Comparison of ENCODE assay signal across 1 cellular context in the genomic region with DNA sequence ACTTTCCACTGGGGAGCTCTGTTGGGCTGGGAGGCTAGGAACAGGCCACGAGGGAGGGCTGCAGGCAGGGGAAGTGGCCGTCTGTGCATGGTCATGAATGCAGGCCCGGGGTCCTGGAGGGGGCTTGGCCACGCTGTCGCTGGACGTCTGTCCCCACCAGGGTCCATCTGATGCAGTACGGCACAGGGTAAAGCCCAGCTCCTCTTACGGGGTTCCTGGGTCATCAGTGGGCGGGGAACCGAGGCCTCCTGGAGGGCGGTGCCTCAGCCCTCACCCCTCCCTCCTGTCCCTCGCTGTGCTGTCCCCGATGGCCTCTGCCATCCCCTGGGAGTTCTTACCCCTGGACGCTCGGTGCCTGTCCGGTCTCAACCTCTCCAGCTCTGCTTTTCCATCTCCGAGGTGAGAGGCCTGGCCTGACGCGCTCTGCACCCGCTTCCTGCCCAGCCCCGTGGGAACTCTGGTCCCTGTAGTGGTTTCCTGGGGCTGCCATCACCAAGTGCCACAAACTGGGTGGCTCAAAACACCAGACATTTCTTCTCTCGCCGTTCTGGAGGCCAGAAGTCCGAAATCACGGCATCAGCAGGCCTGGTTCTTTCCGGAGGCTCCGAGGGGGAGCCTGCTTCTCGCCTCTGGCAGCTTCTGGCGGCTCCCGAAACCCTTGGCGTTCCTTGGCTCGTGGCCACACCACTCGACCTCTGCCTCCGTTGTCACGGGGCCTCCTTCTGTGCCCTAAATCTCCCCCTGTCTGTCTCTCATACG.
TF ChIP-seq lines count a peak whose summit lies in the region.

No MANE protein-coding gene starts in this region.

TF ChIP-seq in GM12878, 131 proteins besides CTCF, POLR2A, EP300 and RAD21 (continued from another document and continues in another):
- TF ChIP-seq, protein P1, sequence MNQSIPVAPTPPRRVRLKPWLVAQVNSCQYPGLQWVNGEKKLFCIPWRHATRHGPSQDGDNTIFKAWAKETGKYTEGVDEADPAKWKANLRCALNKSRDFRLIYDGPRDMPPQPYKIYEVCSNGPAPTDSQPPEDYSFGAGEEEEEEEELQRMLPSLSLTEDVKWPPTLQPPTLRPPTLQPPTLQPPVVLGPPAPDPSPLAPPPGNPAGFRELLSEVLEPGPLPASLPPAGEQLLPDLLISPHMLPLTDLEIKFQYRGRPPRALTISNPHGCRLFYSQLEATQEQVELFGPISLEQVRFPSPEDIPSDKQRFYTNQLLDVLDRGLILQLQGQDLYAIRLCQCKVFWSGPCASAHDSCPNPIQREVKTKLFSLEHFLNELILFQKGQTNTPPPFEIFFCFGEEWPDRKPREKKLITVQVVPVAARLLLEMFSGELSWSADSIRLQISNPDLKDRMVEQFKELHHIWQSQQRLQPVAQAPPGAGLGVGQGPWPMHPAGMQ (IDR thresholded peaks at IDR 0.05; ENCODE audit: borderline replicate concordance), result no peak
- TF ChIP-seq DPF2 (IDR thresholded peaks at IDR 0.05) (peak; percentile 64; the same call in 1 of the 2 replicates), POU2F2 (IDR thresholded peaks at IDR 0.05; ENCODE audit: borderline replicate concordance, low read depth, low read length) (0 out of 3 replicates have a peak, but pooled peaks have one; percentile 3), ZZZ3 (IDR thresholded peaks at IDR 0.05; ENCODE audit: control insufficient read depth, insufficient read length, low read depth) (no peak), ATF7 (IDR thresholded peaks at IDR 0.05; ENCODE audit: low read depth) (no peak), SIX5 (IDR thresholded peaks at IDR 0.05; ENCODE audit: low read depth, low read length, severe bottlenecking) (no peak), WRNIP1 (IDR thresholded peaks at IDR 0.05; ENCODE audit: borderline replicate concordance, low read depth, low read length) (peak; percentile 31; the same call in 1 of the 2 replicates), YY1 (IDR thresholded peaks at IDR 0.05; ENCODE audit: low read depth, low read length) (no peak), TCF7 (IDR thresholded peaks at IDR 0.05; ENCODE audit: borderline replicate concordance) (no peak), ZNF217 (IDR thresholded peaks at IDR 0.05) (peak; percentile 52; the same call in 1 of the 2 replicates), FOXM1 (IDR thresholded peaks at IDR 0.05; ENCODE audit: low read depth, low read length) (no peak), SIN3A (IDR thresholded peaks at IDR 0.05; ENCODE audit: low read depth, low read length) (no peak; the same call in 1 of the 2 replicates), STAT3 (IDR thresholded peaks at IDR 0.05; ENCODE audit: low read depth, low read length) (no peak), KLF5 (IDR thresholded peaks at IDR 0.05; ENCODE audit: partially characterized antibody) (no peak), CHD1 (IDR thresholded peaks at IDR 0.05; ENCODE audit: low read depth, low read length) (0 out of 2 replicates have a peak, but pooled peaks have one; percentile 32), RBBP5 (conservative IDR thresholded peaks at IDR 0.05) (no peak), CREB1 (IDR thresholded peaks at IDR 0.05; ENCODE audit: low read depth) (no peak), BMI1 (IDR thresholded peaks at IDR 0.05; ENCODE audit: borderline replicate concordance) (no peak), IKZF2 (IDR thresholded peaks at IDR 0.05) (peak; percentile 35 to 44; a peak in 2 of 4 replicates), TAF1 (IDR thresholded peaks at IDR 0.05; ENCODE audit: borderline replicate concordance, low read depth, low read length) (no peak), EED (IDR thresholded peaks at IDR 0.05; ENCODE audit: low read depth) (no peak), ETV6 (conservative IDR thresholded peaks at IDR 0.05 in 1 of 2, IDR thresholded peaks at IDR 0.05 in 1 of 2; ENCODE audit: borderline replicate concordance in 1 of 2, low read depth in 1 of 2) (no peak), TCF3 (IDR thresholded peaks at IDR 0.05; ENCODE audit: borderline replicate concordance, insufficient read depth, low read depth, low read length) (no peak), IRF4 (IDR thresholded peaks at IDR 0.05; ENCODE audit: low read depth, low read length) (0 out of 2 replicates have a peak, but pooled peaks have one; percentile 5), GATAD2B (conservative IDR thresholded peaks at IDR 0.05; ENCODE audit: low read depth) (peak; percentile 86), ZNF384 (IDR thresholded peaks at IDR 0.05; ENCODE audit: borderline replicate concordance, low read depth, low read length) (no peak), PAX5 (IDR thresholded peaks at IDR 0.05; ENCODE audit: borderline replicate concordance, low read depth, low read length) (peak; percentile 11; the same call in 1 of the 2 replicates), CHD2 (IDR thresholded peaks at IDR 0.05; ENCODE audit: borderline replicate concordance, low read depth, low read length) (no peak), MTA2 (IDR thresholded peaks at IDR 0.05; ENCODE audit: low read depth) (0 out of 2 replicates have a peak, but pooled peaks have one; percentile 34), CREM (IDR thresholded peaks at IDR 0.05; ENCODE audit: low read depth) (no peak; the same call in 1 of the 2 replicates), ESRRA (IDR thresholded peaks at IDR 0.05; ENCODE audit: low read length) (no peak), CBFB (IDR thresholded peaks at IDR 0.05; ENCODE audit: low read depth) (no peak), POLR2AphosphoS2 (IDR thresholded peaks at IDR 0.05; ENCODE audit: low read depth, low read length) (peak; percentile 62; the same call in 1 of the 2 replicates), MYC (IDR thresholded peaks at IDR 0.05; ENCODE audit: insufficient read depth, insufficient read length, insufficient replicate concordance, low read length, severe bottlenecking) (no peak), IKZF1 (conservative IDR thresholded peaks at IDR 0.05) (no peak; the same call in 1 of the 2 replicates), ZNF274 (IDR thresholded peaks at IDR 0.05; ENCODE audit: insufficient read depth, insufficient read length) (no peak), NR2C2 (IDR thresholded peaks at IDR 0.05; ENCODE audit: borderline replicate concordance, control insufficient read depth, insufficient read length, low read depth) (no peak), EGR1 (IDR thresholded peaks at IDR 0.05; ENCODE audit: borderline replicate concordance in 1 of 2, low read depth in 2 of 2, low read length in 2 of 2) (no peak), HDAC2 (IDR thresholded peaks at IDR 0.05) (no peak)
- TF ChIP-seq, protein P2, sequence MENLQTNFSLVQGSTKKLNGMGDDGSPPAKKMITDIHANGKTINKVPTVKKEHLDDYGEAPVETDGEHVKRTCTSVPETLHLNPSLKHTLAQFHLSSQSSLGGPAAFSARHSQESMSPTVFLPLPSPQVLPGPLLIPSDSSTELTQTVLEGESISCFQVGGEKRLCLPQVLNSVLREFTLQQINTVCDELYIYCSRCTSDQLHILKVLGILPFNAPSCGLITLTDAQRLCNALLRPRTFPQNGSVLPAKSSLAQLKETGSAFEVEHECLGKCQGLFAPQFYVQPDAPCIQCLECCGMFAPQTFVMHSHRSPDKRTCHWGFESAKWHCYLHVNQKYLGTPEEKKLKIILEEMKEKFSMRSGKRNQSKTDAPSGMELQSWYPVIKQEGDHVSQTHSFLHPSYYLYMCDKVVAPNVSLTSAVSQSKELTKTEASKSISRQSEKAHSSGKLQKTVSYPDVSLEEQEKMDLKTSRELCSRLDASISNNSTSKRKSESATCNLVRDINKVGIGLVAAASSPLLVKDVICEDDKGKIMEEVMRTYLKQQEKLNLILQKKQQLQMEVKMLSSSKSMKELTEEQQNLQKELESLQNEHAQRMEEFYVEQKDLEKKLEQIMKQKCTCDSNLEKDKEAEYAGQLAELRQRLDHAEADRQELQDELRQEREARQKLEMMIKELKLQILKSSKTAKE (IDR thresholded peaks at IDR 0.05; ENCODE audit: low read depth, poor library complexity, severe bottlenecking), result no peak
- TF ChIP-seq, protein P3, sequence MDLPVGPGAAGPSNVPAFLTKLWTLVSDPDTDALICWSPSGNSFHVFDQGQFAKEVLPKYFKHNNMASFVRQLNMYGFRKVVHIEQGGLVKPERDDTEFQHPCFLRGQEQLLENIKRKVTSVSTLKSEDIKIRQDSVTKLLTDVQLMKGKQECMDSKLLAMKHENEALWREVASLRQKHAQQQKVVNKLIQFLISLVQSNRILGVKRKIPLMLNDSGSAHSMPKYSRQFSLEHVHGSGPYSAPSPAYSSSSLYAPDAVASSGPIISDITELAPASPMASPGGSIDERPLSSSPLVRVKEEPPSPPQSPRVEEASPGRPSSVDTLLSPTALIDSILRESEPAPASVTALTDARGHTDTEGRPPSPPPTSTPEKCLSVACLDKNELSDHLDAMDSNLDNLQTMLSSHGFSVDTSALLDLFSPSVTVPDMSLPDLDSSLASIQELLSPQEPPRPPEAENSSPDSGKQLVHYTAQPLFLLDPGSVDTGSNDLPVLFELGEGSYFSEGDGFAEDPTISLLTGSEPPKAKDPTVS (IDR thresholded peaks at IDR 0.05; ENCODE audit: low read depth, low read length), result no peak
- TF ChIP-seq, protein P4, sequence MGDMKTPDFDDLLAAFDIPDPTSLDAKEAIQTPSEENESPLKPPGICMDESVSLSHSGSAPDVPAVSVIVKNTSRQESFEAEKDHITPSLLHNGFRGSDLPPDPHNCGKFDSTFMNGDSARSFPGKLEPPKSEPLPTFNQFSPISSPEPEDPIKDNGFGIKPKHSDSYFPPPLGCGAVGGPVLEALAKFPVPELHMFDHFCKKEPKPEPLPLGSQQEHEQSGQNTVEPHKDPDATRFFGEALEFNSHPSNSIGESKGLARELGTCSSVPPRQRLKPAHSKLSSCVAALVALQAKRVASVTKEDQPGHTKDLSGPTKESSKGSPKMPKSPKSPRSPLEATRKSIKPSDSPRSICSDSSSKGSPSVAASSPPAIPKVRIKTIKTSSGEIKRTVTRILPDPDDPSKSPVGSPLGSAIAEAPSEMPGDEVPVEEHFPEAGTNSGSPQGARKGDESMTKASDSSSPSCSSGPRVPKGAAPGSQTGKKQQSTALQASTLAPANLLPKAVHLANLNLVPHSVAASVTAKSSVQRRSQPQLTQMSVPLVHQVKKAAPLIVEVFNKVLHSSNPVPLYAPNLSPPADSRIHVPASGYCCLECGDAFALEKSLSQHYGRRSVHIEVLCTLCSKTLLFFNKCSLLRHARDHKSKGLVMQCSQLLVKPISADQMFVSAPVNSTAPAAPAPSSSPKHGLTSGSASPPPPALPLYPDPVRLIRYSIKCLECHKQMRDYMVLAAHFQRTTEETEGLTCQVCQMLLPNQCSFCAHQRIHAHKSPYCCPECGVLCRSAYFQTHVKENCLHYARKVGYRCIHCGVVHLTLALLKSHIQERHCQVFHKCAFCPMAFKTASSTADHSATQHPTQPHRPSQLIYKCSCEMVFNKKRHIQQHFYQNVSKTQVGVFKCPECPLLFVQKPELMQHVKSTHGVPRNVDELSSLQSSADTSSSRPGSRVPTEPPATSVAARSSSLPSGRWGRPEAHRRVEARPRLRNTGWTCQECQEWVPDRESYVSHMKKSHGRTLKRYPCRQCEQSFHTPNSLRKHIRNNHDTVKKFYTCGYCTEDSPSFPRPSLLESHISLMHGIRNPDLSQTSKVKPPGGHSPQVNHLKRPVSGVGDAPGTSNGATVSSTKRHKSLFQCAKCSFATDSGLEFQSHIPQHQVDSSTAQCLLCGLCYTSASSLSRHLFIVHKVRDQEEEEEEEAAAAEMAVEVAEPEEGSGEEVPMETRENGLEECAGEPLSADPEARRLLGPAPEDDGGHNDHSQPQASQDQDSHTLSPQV (IDR thresholded peaks at IDR 0.05), result no peak
- TF ChIP-seq, protein P5, sequence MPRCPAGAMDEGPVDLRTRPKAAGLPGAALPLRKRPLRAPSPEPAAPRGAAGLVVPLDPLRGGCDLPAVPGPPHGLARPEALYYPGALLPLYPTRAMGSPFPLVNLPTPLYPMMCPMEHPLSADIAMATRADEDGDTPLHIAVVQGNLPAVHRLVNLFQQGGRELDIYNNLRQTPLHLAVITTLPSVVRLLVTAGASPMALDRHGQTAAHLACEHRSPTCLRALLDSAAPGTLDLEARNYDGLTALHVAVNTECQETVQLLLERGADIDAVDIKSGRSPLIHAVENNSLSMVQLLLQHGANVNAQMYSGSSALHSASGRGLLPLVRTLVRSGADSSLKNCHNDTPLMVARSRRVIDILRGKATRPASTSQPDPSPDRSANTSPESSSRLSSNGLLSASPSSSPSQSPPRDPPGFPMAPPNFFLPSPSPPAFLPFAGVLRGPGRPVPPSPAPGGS (IDR thresholded peaks at IDR 0.05; ENCODE audit: borderline replicate concordance, insufficient read depth, low read depth, low read length, poor library complexity, severe bottlenecking), result no peak
- TF ChIP-seq, protein P6, sequence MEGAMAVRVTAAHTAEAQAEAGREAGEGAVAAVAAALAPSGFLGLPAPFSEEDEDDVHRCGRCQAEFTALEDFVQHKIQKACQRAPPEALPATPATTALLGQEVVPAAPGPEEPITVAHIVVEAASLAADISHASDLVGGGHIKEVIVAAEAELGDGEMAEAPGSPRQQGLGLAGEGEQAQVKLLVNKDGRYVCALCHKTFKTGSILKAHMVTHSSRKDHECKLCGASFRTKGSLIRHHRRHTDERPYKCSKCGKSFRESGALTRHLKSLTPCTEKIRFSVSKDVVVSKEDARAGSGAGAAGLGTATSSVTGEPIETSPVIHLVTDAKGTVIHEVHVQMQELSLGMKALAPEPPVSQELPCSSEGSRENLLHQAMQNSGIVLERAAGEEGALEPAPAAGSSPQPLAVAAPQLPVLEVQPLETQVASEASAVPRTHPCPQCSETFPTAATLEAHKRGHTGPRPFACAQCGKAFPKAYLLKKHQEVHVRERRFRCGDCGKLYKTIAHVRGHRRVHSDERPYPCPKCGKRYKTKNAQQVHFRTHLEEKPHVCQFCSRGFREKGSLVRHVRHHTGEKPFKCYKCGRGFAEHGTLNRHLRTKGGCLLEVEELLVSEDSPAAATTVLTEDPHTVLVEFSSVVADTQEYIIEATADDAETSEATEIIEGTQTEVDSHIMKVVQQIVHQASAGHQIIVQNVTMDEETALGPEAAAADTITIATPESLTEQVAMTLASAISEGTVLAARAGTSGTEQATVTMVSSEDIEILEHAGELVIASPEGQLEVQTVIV (IDR thresholded peaks at IDR 0.05; ENCODE audit: borderline replicate concordance, partially characterized antibody), result no peak
- TF ChIP-seq, protein P7, sequence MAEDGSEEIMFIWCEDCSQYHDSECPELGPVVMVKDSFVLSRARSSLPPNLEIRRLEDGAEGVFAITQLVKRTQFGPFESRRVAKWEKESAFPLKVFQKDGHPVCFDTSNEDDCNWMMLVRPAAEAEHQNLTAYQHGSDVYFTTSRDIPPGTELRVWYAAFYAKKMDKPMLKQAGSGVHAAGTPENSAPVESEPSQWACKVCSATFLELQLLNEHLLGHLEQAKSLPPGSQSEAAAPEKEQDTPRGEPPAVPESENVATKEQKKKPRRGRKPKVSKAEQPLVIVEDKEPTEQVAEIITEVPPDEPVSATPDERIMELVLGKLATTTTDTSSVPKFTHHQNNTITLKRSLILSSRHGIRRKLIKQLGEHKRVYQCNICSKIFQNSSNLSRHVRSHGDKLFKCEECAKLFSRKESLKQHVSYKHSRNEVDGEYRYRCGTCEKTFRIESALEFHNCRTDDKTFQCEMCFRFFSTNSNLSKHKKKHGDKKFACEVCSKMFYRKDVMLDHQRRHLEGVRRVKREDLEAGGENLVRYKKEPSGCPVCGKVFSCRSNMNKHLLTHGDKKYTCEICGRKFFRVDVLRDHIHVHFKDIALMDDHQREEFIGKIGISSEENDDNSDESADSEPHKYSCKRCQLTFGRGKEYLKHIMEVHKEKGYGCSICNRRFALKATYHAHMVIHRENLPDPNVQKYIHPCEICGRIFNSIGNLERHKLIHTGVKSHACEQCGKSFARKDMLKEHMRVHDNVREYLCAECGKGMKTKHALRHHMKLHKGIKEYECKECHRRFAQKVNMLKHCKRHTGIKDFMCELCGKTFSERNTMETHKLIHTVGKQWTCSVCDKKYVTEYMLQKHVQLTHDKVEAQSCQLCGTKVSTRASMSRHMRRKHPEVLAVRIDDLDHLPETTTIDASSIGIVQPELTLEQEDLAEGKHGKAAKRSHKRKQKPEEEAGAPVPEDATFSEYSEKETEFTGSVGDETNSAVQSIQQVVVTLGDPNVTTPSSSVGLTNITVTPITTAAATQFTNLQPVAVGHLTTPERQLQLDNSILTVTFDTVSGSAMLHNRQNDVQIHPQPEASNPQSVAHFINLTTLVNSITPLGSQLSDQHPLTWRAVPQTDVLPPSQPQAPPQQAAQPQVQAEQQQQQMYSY (CRISPR knock-in tag; IDR thresholded peaks at IDR 0.05), result no peak
